ENCODE assay signal across 1 cellular context in the genomic region with DNA sequence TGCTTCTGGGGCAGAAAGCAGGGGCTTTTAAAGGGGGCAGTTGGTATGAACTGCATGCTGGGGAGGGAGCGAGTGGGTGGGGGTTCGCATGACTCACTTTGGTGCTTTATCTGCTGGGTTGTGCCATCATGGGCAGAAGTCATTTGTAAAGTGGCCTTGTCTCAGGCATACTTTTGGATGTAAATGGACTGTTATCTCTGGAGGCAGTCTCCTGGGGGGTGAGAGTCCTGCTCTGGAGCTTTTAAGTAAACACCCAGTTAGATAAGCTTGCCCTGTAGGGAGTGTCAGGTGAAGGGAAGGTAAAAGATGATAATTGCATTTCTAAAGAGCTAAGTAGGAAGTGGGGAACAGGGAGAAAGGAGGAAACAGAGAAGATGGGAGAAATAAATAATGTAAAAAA.
TF ChIP-seq lines count a peak whose summit lies in the region.

No MANE protein-coding gene starts in this region.

TF ChIP-seq in HEK293, 187 proteins besides CTCF, POLR2A, EP300 and RAD21 (continued from another document):
- TF ChIP-seq, protein P1, sequence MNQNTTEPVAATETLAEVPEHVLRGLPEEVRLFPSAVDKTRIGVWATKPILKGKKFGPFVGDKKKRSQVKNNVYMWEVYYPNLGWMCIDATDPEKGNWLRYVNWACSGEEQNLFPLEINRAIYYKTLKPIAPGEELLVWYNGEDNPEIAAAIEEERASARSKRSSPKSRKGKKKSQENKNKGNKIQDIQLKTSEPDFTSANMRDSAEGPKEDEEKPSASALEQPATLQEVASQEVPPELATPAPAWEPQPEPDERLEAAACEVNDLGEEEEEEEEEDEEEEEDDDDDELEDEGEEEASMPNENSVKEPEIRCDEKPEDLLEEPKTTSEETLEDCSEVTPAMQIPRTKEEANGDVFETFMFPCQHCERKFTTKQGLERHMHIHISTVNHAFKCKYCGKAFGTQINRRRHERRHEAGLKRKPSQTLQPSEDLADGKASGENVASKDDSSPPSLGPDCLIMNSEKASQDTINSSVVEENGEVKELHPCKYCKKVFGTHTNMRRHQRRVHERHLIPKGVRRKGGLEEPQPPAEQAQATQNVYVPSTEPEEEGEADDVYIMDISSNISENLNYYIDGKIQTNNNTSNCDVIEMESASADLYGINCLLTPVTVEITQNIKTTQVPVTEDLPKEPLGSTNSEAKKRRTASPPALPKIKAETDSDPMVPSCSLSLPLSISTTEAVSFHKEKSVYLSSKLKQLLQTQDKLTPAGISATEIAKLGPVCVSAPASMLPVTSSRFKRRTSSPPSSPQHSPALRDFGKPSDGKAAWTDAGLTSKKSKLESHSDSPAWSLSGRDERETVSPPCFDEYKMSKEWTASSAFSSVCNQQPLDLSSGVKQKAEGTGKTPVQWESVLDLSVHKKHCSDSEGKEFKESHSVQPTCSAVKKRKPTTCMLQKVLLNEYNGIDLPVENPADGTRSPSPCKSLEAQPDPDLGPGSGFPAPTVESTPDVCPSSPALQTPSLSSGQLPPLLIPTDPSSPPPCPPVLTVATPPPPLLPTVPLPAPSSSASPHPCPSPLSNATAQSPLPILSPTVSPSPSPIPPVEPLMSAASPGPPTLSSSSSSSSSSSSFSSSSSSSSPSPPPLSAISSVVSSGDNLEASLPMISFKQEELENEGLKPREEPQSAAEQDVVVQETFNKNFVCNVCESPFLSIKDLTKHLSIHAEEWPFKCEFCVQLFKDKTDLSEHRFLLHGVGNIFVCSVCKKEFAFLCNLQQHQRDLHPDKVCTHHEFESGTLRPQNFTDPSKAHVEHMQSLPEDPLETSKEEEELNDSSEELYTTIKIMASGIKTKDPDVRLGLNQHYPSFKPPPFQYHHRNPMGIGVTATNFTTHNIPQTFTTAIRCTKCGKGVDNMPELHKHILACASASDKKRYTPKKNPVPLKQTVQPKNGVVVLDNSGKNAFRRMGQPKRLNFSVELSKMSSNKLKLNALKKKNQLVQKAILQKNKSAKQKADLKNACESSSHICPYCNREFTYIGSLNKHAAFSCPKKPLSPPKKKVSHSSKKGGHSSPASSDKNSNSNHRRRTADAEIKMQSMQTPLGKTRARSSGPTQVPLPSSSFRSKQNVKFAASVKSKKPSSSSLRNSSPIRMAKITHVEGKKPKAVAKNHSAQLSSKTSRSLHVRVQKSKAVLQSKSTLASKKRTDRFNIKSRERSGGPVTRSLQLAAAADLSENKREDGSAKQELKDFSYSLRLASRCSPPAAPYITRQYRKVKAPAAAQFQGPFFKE (tag by site-specific recombination; IDR thresholded peaks at IDR 0.05; ENCODE audit: borderline replicate concordance) = no peak
- peak; percentile 73 for TF ChIP-seq ZXDB (tag by site-specific recombination; IDR thresholded peaks at IDR 0.05)
- TF ChIP-seq, protein P2, sequence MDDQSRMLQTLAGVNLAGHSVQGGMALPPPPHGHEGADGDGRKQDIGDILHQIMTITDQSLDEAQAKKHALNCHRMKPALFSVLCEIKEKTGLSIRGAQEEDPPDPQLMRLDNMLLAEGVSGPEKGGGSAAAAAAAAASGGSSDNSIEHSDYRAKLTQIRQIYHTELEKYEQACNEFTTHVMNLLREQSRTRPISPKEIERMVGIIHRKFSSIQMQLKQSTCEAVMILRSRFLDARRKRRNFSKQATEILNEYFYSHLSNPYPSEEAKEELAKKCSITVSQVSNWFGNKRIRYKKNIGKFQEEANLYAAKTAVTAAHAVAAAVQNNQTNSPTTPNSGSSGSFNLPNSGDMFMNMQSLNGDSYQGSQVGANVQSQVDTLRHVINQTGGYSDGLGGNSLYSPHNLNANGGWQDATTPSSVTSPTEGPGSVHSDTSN (CRISPR knock-in tag; IDR thresholded peaks at IDR 0.05) = no peak
- peak; percentile 74 for TF ChIP-seq ZNF600 (tag by site-specific recombination; IDR thresholded peaks at IDR 0.05)
- TF ChIP-seq SP7 (tag by site-specific recombination; IDR thresholded peaks at IDR 0.05) = peak; percentile 76
- 0 out of 2 replicates have a peak, but pooled peaks have one; percentile 31 for TF ChIP-seq ZNF629 (tag by site-specific recombination; IDR thresholded peaks at IDR 0.05)
- no peak for TF ChIP-seq ZSCAN30 (tag by site-specific recombination; IDR thresholded peaks at IDR 0.05)
- TF ChIP-seq, protein P3, sequence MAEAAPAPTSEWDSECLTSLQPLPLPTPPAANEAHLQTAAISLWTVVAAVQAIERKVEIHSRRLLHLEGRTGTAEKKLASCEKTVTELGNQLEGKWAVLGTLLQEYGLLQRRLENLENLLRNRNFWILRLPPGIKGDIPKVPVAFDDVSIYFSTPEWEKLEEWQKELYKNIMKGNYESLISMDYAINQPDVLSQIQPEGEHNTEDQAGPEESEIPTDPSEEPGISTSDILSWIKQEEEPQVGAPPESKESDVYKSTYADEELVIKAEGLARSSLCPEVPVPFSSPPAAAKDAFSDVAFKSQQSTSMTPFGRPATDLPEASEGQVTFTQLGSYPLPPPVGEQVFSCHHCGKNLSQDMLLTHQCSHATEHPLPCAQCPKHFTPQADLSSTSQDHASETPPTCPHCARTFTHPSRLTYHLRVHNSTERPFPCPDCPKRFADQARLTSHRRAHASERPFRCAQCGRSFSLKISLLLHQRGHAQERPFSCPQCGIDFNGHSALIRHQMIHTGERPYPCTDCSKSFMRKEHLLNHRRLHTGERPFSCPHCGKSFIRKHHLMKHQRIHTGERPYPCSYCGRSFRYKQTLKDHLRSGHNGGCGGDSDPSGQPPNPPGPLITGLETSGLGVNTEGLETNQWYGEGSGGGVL (tag by site-specific recombination; IDR thresholded peaks at IDR 0.05) = peak; percentile 82
- TF ChIP-seq ZNF16 (tag by site-specific recombination; IDR thresholded peaks at IDR 0.05; ENCODE audit: low read depth) = no peak
- TF ChIP-seq ZNF510 (tag by site-specific recombination; IDR thresholded peaks at IDR 0.05; ENCODE audit: insufficient replicate concordance) = no peak
- TF ChIP-seq ZNF221 (tag by site-specific recombination; IDR thresholded peaks at IDR 0.05; ENCODE audit: borderline replicate concordance) = no peak
- TF ChIP-seq, protein P4, sequence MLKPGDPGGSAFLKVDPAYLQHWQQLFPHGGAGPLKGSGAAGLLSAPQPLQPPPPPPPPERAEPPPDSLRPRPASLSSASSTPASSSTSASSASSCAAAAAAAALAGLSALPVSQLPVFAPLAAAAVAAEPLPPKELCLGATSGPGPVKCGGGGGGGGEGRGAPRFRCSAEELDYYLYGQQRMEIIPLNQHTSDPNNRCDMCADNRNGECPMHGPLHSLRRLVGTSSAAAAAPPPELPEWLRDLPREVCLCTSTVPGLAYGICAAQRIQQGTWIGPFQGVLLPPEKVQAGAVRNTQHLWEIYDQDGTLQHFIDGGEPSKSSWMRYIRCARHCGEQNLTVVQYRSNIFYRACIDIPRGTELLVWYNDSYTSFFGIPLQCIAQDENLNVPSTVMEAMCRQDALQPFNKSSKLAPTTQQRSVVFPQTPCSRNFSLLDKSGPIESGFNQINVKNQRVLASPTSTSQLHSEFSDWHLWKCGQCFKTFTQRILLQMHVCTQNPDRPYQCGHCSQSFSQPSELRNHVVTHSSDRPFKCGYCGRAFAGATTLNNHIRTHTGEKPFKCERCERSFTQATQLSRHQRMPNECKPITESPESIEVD (tag by site-specific recombination; IDR thresholded peaks at IDR 0.05) = 0 out of 2 replicates have a peak, but pooled peaks have one; percentile 16
- no peak for TF ChIP-seq ZNF350 (tag by site-specific recombination; IDR thresholded peaks at IDR 0.05)
- TF ChIP-seq, protein P5, sequence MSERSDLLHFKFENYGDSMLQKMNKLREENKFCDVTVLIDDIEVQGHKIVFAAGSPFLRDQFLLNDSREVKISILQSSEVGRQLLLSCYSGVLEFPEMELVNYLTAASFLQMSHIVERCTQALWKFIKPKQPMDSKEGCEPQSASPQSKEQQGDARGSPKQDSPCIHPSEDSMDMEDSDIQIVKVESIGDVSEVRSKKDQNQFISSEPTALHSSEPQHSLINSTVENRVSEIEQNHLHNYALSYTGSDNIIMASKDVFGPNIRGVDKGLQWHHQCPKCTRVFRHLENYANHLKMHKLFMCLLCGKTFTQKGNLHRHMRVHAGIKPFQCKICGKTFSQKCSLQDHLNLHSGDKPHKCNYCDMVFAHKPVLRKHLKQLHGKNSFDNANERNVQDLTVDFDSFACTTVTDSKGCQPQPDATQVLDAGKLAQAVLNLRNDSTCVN (tag by site-specific recombination; optimal IDR thresholded peaks at IDR 0.05) = no peak
- no peak for TF ChIP-seq KLF8 (tag by site-specific recombination; IDR thresholded peaks at IDR 0.05)
- TF ChIP-seq TCF7L2 (IDR thresholded peaks at IDR 0.05; ENCODE audit: borderline replicate concordance, low read depth, low read length) = no peak
- TF ChIP-seq PRDM1 (tag by site-specific recombination; IDR thresholded peaks at IDR 0.05) = 0 out of 2 replicates have a peak, but pooled peaks have one; percentile 37
- no peak for TF ChIP-seq BCL11B (tag by site-specific recombination; IDR thresholded peaks at IDR 0.05; ENCODE audit: low read depth)
